Comparison of ENCODE assay signal across 8 cellular contexts in genomic region chr1:33460947-33461629, GRCh38. TPM values are rescaled to one million over a fixed set of nuclear protein-coding genes. Genes with fewer than 3 reads are reported as not detected.
A peak's percentile ranks its signal among the peaks of the same experiment; 100 is the strongest.
DNase-seq lines count a peak whose midpoint lies in the region; ATAC-seq and TF ChIP-seq lines count a peak whose summit lies in the region.

No MANE protein-coding gene starts in this region.

- peaks cover 0 to 3% of the 10 kb centered on the region in 2 donors for H3K4me1 ChIP-seq in neuronal stem cell (ENCODE audit: control insufficient read depth in 2 of 2, insufficient read depth in 1 of 2, low read depth in 1 of 2, low read length in 2 of 2)

- no peak overlapping the region for H3K18ac ChIP-seq in neuronal stem cell (ENCODE audit: low read length)

- no peak overlapping the region for H2BK120ac ChIP-seq in neuronal stem cell (ENCODE audit: low read depth, low read length)

- H3K36me3 ChIP-seq in neuronal stem cell (replicated peaks in 1 of 2; ENCODE audit: control insufficient read depth in 2 of 2, insufficient read depth in 2 of 2, low read length in 2 of 2), result no peaks in the 10 kb centered on the region

- no peak overlapping the region for H3K4ac ChIP-seq in neuronal stem cell (ENCODE audit: low read length)

- ATAC-seq in GM18511 (IDR thresholded peaks at IDR 0.05; ENCODE audit: unreplicated experiment) (peak; percentile 89), HG02938 (IDR thresholded peaks at IDR 0.05; ENCODE audit: unreplicated experiment) (peak; percentile 51)

- no CpG with 5 or more reads among the region's 4 CpGs for whole genome bisulfite sequencing in neuronal stem cell (ENCODE audit: extremely low coverage in 2 of 2, insufficient read length in 2 of 2, insufficient replicate concordance in 1 of 2), 2 donors

- H3K9me3 Mint-ChIP-seq in glutamatergic neuron (ENCODE audit: unreplicated experiment), result peaks cover 4% of the 10 kb centered on the region

- no peak overlapping the region for H2BK5ac ChIP-seq in neuronal stem cell (ENCODE audit: low read length)

- H3K27me3 Mint-ChIP-seq in glutamatergic neuron (ENCODE audit: unreplicated experiment), result peaks cover 2% of the 10 kb centered on the region

- no peak overlapping the region for H3K4me2 ChIP-seq in neuronal stem cell (ENCODE audit: insufficient read depth, low read length, poor library complexity, severe bottlenecking)

- H3K23ac ChIP-seq in neuronal stem cell (ENCODE audit: low read depth, low read length, poor library complexity), result no peak overlapping the region

- no peak overlapping the region for H2AK5ac ChIP-seq in neuronal stem cell (ENCODE audit: low read depth, low read length)

- no peak overlapping the region for H3K27ac ChIP-seq in neuronal stem cell (replicated peaks; ENCODE audit: low read length)

- no peaks in the 10 kb centered on the region for H3K4me1 Mint-ChIP-seq in glutamatergic neuron (ENCODE audit: low read depth, unreplicated experiment)

- no peak for TF ChIP-seq CTCF in glutamatergic neuron (IDR thresholded peaks at IDR 0.05; ENCODE audit: partially characterized antibody, unreplicated experiment)

- H2AFZ ChIP-seq in neuronal stem cell (ENCODE audit: low read length), result peak overlapping the region; percentile 32

- no peak overlapping the region for H3K4me3 Mint-ChIP-seq in glutamatergic neuron (ENCODE audit: unreplicated experiment)

- H3K9me3 ChIP-seq in neuronal stem cell (replicated peaks in 1 of 2; ENCODE audit: control insufficient read depth in 2 of 2, insufficient read depth in 1 of 2, low read depth in 1 of 2, low read length in 2 of 2), result no peaks in the 10 kb centered on the region

- H3K27ac Mint-ChIP-seq in glutamatergic neuron (ENCODE audit: unreplicated experiment), result no peak overlapping the region

- no peak overlapping the region for H2BK12ac ChIP-seq in neuronal stem cell (ENCODE audit: low read length)

- no peak overlapping the region for H2BK15ac ChIP-seq in neuronal stem cell (ENCODE audit: low read length)

- DNase-seq in SKM-1 (lab: John Stamatoyannopoulos, UW; ENCODE audit: unreplicated experiment), result peak; percentile 56
- DNase-seq in neuronal stem cell (ENCODE audit: low spot score), result no peak
- DNase-seq in glutamatergic neuron, result no peak
- DNase-seq in T1000 (lab: John Stamatoyannopoulos, UW), result no peak
- DNase-seq in NCI-H526 treated with DMSO at 0.1 percent for 48 hours (lab: John Stamatoyannopoulos, UW), result no peak
- DNase-seq in NCI-H510A treated with DMSO at 0.1 percent for 48 hours (lab: John Stamatoyannopoulos, UW), result no peak

- no peaks in the 10 kb centered on the region for H3K36me3 Mint-ChIP-seq in glutamatergic neuron (ENCODE audit: unreplicated experiment)

- H3K4me3 ChIP-seq in neuronal stem cell (ENCODE audit: low read length in 2 of 2), result no peak overlapping the region

- no peak overlapping the region for H3K14ac ChIP-seq in neuronal stem cell (ENCODE audit: low read length)

- H4K8ac ChIP-seq in neuronal stem cell (ENCODE audit: low read depth, low read length), result no peak overlapping the region

- peaks cover 0 to 3% (median 0%) of the 10 kb centered on the region in 3 experiments for H3K27me3 ChIP-seq in neuronal stem cell (ENCODE audit: control insufficient read depth in 3 of 3, insufficient read depth in 3 of 3, low read depth in 1 of 3, low read length in 3 of 3)

- no peak overlapping the region for H3K9ac ChIP-seq in neuronal stem cell (ENCODE audit: low read depth, low read length, poor library complexity)

- no peak overlapping the region for H4K91ac ChIP-seq in neuronal stem cell (ENCODE audit: low read depth, low read length, poor library complexity)

- no peaks in the 10 kb centered on the region for H3K79me1 ChIP-seq in neuronal stem cell (ENCODE audit: low read depth, low read length)

RNA-seq across cellular contexts. Expression of gene ZSCAN20, which starts 11.4 kb away (rescaled TPM):
- polyA plus RNA-seq in neuronal stem cell (2013, experiment 1 of 2), result 2.1 TPM
- 2.0 TPM for polyA plus RNA-seq in neuronal stem cell (2013, experiment 2 of 2)
- 9.7 TPM for total RNA-seq in glutamatergic neuron (ENCODE audit: unreplicated experiment)

RNA-seq across cellular contexts. Expression of gene PHC2, which starts 30.2 kb away (rescaled TPM):
- polyA plus RNA-seq in neuronal stem cell (2013, experiment 1 of 2), result 128 TPM
- 124 TPM for polyA plus RNA-seq in neuronal stem cell (2013, experiment 2 of 2)
- total RNA-seq in glutamatergic neuron (ENCODE audit: unreplicated experiment), result 287 TPM
